12 cellular contexts compared by ENCODE assay signal in the genomic region with DNA sequence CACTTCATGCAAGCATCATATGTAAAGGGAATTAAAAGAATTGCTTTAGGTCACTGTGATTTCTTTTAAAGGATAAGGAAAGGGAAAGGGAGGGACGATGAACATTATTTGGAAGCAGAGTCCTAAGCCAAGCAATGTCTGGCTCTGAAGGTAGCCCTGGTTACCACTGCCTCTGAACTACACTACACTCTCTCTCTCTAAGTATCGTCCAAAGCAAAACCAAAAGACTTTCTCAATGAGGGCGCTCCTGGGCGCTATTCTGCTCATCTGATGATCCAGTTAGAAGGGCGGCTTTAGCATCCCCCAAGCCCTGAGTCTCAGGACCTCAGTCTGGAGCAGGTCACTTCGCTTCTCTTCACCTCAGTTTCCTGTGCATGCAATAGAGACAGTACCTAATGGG. TPM values are rescaled to one million over a fixed set of nuclear protein-coding genes. Genes with fewer than 3 reads are reported as not detected.
DNase-seq lines count a peak whose midpoint lies in the region; ATAC-seq and TF ChIP-seq lines count a peak whose summit lies in the region.
"Had no signal": no experiment of that assay in that cellular context is flagged by ENCODE, and none has a peak within 500 bp of the region (broad histone marks: within the 10 kb centered on the region; RNA-seq: fewer than 3 reads in every experiment).

No MANE protein-coding gene starts in this region.

- peaks cover 85% of the 10 kb centered on the region for H3K4me1 Mint-ChIP-seq in activated CD8-positive, alpha-beta T cell treated with anti-CD3 and anti-CD28 coated beads for 36 hours (ENCODE audit: low read depth)
- H3K4me1 Mint-ChIP-seq in activated CD8-positive, alpha-beta T cell treated with anti-CD3 and anti-CD28 coated beads, Interleukin-2, amount 10 ng/mL, durations not matched to agents 7 days and 5 days (ENCODE audit: low read depth): peaks cover 79% of the 10 kb centered on the region

- TF ChIP-seq POLR2A in esophagus squamous epithelium (IDR thresholded peaks at IDR 0.05): no peak

- H3K27ac Mint-ChIP-seq in activated CD8-positive, alpha-beta T cell treated with anti-CD3 and anti-CD28 coated beads for 36 hours: peak overlapping the region; percentile 78
- H3K27ac Mint-ChIP-seq in activated CD8-positive, alpha-beta T cell treated with anti-CD3 and anti-CD28 coated beads, Interleukin-2, amount 10 ng/mL, durations not matched to agents 7 days and 5 days: no peak overlapping the region
- H3K27ac Mint-ChIP-seq: brain had no signal

- H3K27me3 ChIP-seq in OCI-LY1 (ENCODE audit: insufficient read depth, low read length) (no peaks in the 10 kb centered on the region), esophagus squamous epithelium (no peaks in the 10 kb centered on the region)
- H3K27me3 ChIP-seq: tibial artery had no signal

- POLR2A ChIA-PET in activated CD8-positive, alpha-beta T cell treated with anti-CD3 and anti-CD28 coated beads for 36 hours (lab: Charles Lee): interaction anchor here (1.0 to 1.3 kb wide), 6 partner anchors 10 to 156 kb away, joined by 3 to 4 read pairs (median 3); no protein-coding TSS in a partner anchor
- POLR2A ChIA-PET in activated CD8-positive, alpha-beta T cell treated with anti-CD3 and anti-CD28 coated beads, Interleukin-2, amount 10 ng/mL, durations not matched to agents 7 days and 5 days (lab: Charles Lee): interaction anchor here (4.2 kb wide), 1 partner anchor 25 kb away, joined by 14 read pairs; a partner anchor contains a TSS

- peaks cover 100% of the 10 kb centered on the region for H3K79me2 ChIP-seq in OCI-LY1 (ENCODE audit: insufficient read depth, low read length)

- 61 to 90% methylated on average over 5 to 6 of the region's 6 CpGs for WGBS in esophagus squamous epithelium, 2 donors

- peak overlapping the region; percentile 52 for H3K27ac ChIP-seq in OCI-LY1 (ENCODE audit: low read depth, low read length, poor library complexity, severe bottlenecking)
- peak overlapping the region in 3 of 4 donors; percentile 11 to 67 (median 46) for H3K27ac ChIP-seq in esophagus squamous epithelium

- peaks cover 2% of the 10 kb centered on the region for H3K9me3 Mint-ChIP-seq in activated CD8-positive, alpha-beta T cell treated with anti-CD3 and anti-CD28 coated beads for 36 hours
- no peaks in the 10 kb centered on the region for H3K9me3 Mint-ChIP-seq in activated CD8-positive, alpha-beta T cell treated with anti-CD3 and anti-CD28 coated beads, Interleukin-2, amount 10 ng/mL, durations not matched to agents 7 days and 5 days (ENCODE audit: insufficient read depth)
- H3K9me3 Mint-ChIP-seq: brain had no signal

- peaks cover 98% of the 10 kb centered on the region for H3K4me1 ChIP-seq in OCI-LY1 (ENCODE audit: insufficient read depth, low read length, severe bottlenecking)
- H3K4me1 ChIP-seq in esophagus squamous epithelium: peaks cover 6 to 89% (median 47%) of the 10 kb centered on the region in 3 donors

- H2AFZ ChIP-seq in OCI-LY1 (ENCODE audit: low read length): no peak overlapping the region

- H3K9me3 ChIP-seq in OCI-LY1 (ENCODE audit: low read length): no peaks in the 10 kb centered on the region
- no peaks in the 10 kb centered on the region for H3K9me3 ChIP-seq in esophagus squamous epithelium
- H3K9me3 ChIP-seq: tibial artery had no signal

- H3K9me2 ChIP-seq in OCI-LY1 (ENCODE audit: low read depth, low read length): no peaks in the 10 kb centered on the region

- no peaks in the 10 kb centered on the region for H3F3A ChIP-seq in OCI-LY1 (ENCODE audit: insufficient read depth, low read length)

- H3K4me3 Mint-ChIP-seq in activated CD8-positive, alpha-beta T cell treated with anti-CD3 and anti-CD28 coated beads for 36 hours: no peak overlapping the region
- no peak overlapping the region for H3K4me3 Mint-ChIP-seq in activated CD8-positive, alpha-beta T cell treated with anti-CD3 and anti-CD28 coated beads, Interleukin-2, amount 10 ng/mL, durations not matched to agents 7 days and 5 days
- H3K4me3 Mint-ChIP-seq: brain had no signal

- CTCF ChIA-PET in activated CD8-positive, alpha-beta T cell treated with anti-CD3 and anti-CD28 coated beads for 36 hours (lab: Charles Lee): interaction anchor here (0.9 to 1.6 kb wide), 2 partner anchors 8 to 12 kb away, joined by 3 to 5 read pairs; no protein-coding TSS in a partner anchor
- CTCF ChIA-PET in activated CD8-positive, alpha-beta T cell treated with anti-CD3 and anti-CD28 coated beads, Interleukin-2, amount 10 ng/mL, durations not matched to agents 7 days and 5 days (lab: Charles Lee): interaction anchor here (1.0 kb wide), 1 partner anchor 137 kb away, joined by 3 read pairs; no protein-coding TSS in a partner anchor

- DNase-seq in activated CD8-positive, alpha-beta T cell treated with anti-CD3 and anti-CD28 coated beads for 36 hours: peak; percentile 43
- no peak for DNase-seq in activated CD8-positive, alpha-beta T cell treated with anti-CD3 and anti-CD28 coated beads, Interleukin-2, amount 10 ng/mL, durations not matched to agents 7 days and 5 days
- DNase-seq in esophagus squamous epithelium (lab: John Stamatoyannopoulos, UW) (no peak), NCI-H1092 treated with DMSO at 0.1 percent for 48 hours (lab: John Stamatoyannopoulos, UW) (no peak), HK-2 (ENCODE audit: unreplicated experiment) (no peak), glomerular visceral epithelial cell (ENCODE audit: extremely low spot score) (no peak)
- peak; percentile 23 for DNase-seq in stimulated activated CD8-positive, alpha-beta memory T cell treated with anti-CD3 and anti-CD28 coated beads, Interleukin-4, amount 100 ng/mL, for 48 hours
- DNase-seq: NCI-H146, NCI-H524, tibial artery had no signal

- intact Hi-C loops in activated CD8-positive, alpha-beta T cell treated with anti-CD3 and anti-CD28 coated beads for 36 hours (cut with micrococcal nuclease): no loop called here
- intact Hi-C loops in esophagus squamous epithelium (cut with DNase I): no loop called here

- H3K36me3 Mint-ChIP-seq in activated CD8-positive, alpha-beta T cell treated with anti-CD3 and anti-CD28 coated beads for 36 hours (ENCODE audit: low read depth): peaks cover 44% of the 10 kb centered on the region
- peaks cover 35% of the 10 kb centered on the region for H3K36me3 Mint-ChIP-seq in activated CD8-positive, alpha-beta T cell treated with anti-CD3 and anti-CD28 coated beads, Interleukin-2, amount 10 ng/mL, durations not matched to agents 7 days and 5 days (ENCODE audit: low read depth)
- H3K36me3 Mint-ChIP-seq: brain had no signal

- peaks cover 21% of the 10 kb centered on the region; the same call in 1 of the 2 replicates for H3K36me3 ChIP-seq in OCI-LY1 (ENCODE audit: insufficient read depth, low read length)
- H3K36me3 ChIP-seq in esophagus squamous epithelium: no peaks in the 10 kb centered on the region
- H3K36me3 ChIP-seq: tibial artery had no signal

- peak overlapping the region; percentile 46 for H3K4me2 ChIP-seq in OCI-LY1 (ENCODE audit: low read length)

- no peaks in the 10 kb centered on the region for H3K27me3 Mint-ChIP-seq in activated CD8-positive, alpha-beta T cell treated with anti-CD3 and anti-CD28 coated beads for 36 hours
- H3K27me3 Mint-ChIP-seq in activated CD8-positive, alpha-beta T cell treated with anti-CD3 and anti-CD28 coated beads, Interleukin-2, amount 10 ng/mL, durations not matched to agents 7 days and 5 days (ENCODE audit: low read depth): no peaks in the 10 kb centered on the region

- no peaks in the 10 kb centered on the region for H4K20me1 ChIP-seq in OCI-LY1 (ENCODE audit: insufficient read depth, low read length)

- ATAC-seq in activated CD8-positive, alpha-beta T cell treated with anti-CD3 and anti-CD28 coated beads for 36 hours: peak; percentile 22
- no peak for ATAC-seq in activated CD8-positive, alpha-beta T cell treated with anti-CD3 and anti-CD28 coated beads, Interleukin-2, amount 10 ng/mL, durations not matched to agents 7 days and 5 days

- H3K9ac ChIP-seq in OCI-LY1 (ENCODE audit: low read length): no peak overlapping the region; the same call in 1 of the 2 replicates

- no peak for TF ChIP-seq CTCF in activated CD8-positive, alpha-beta T cell treated with anti-CD3 and anti-CD28 coated beads for 36 hours (IDR thresholded peaks at IDR 0.05)
- TF ChIP-seq CTCF in OCI-LY1 (IDR thresholded peaks at IDR 0.05; ENCODE audit: low read length) (peak; percentile 17; the same call in 1 of the 2 replicates), esophagus squamous epithelium (IDR thresholded peaks at IDR 0.05) (no peak)

- H3K4me3 ChIP-seq in OCI-LY1 (ENCODE audit: low read depth, low read length, poor library complexity, severe bottlenecking) (no peak overlapping the region), esophagus squamous epithelium (no peak overlapping the region)
- H3K4me3 ChIP-seq: tibial artery had no signal

RNA-seq across cellular contexts. Expression of a gene that starts 26.2 kb away (rescaled TPM):
- 10 to 100 TPM; 30.6 to 30.8 TPM for total RNA-seq in activated CD8-positive, alpha-beta T cell treated with anti-CD3 and anti-CD28 coated beads for 36 hours
- total RNA-seq in activated CD8-positive, alpha-beta T cell treated with anti-CD3 and anti-CD28 coated beads, Interleukin-2, amount 10 ng/mL, durations not matched to agents 7 days and 5 days: 10 to 100 TPM; 23.1 to 24.0 TPM
- total RNA-seq in esophagus squamous epithelium: 10 to 100 TPM in 3 of 4 donors, 1 to 10 TPM in 1; 9.1 to 42.3 (median 14.2) TPM

Comparison
In these comparisons a context has a peak if more than half of its experiments do, and no peak if none do; other contexts are left out.
1. DNase-seq: peak in activated CD8-positive, alpha-beta T cell treated with anti-CD3 and anti-CD28 coated beads for 36 hours (single experiment) and stimulated activated CD8-positive, alpha-beta memory T cell treated with anti-CD3 and anti-CD28 coated beads, Interleukin-4, amount 100 ng/mL, for 48 hours (single experiment); none in activated CD8-positive, alpha-beta T cell treated with anti-CD3 and anti-CD28 coated beads, Interleukin-2, amount 10 ng/mL, durations not matched to agents 7 days and 5 days (single experiment), esophagus squamous epithelium (single experiment), NCI-H1092 treated with DMSO at 0.1 percent for 48 hours (single experiment), HK-2 (single experiment) and glomerular visceral epithelial cell (single experiment).